ENCODE assay signal across 16 cellular contexts in the genomic region with DNA sequence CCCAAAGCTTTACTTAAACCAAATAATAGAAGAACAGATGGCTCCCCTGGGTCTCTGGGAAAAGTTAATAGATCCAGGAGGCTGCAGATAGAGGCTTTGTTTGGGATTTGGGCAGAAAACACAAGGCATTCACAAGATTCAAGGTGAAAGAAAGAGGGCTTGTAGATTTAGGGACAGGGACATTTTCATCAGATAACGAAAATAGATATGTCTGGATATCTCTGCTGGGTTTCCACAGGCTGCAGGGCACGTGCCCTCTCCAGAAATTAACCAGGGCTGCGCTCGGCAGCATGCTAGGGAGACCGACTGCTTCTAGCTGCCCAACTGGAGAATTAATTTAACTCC. TPM values are rescaled to one million over a fixed set of nuclear protein-coding genes. Genes with fewer than 3 reads are reported as not detected.
DNase-seq lines count a peak whose midpoint lies in the region; ATAC-seq and TF ChIP-seq lines count a peak whose summit lies in the region.
"Had no signal": no experiment of that assay in that cellular context is flagged by ENCODE, and none has a peak within 500 bp of the region (broad histone marks: within the 10 kb centered on the region; RNA-seq: fewer than 3 reads in every experiment).

No MANE protein-coding gene starts in this region.

- no peak for DNase-seq in activated naive CD4-positive, alpha-beta T cell treated with anti-CD3 and anti-CD28 coated beads, Interleukin-2, amount 10 ng/mL, durations not matched to agents 7 days and 5 days
- no peak for DNase-seq in activated naive CD4-positive, alpha-beta T cell treated with anti-CD3 and anti-CD28 coated beads, Interleukin-2, amount 50 U/mL, for 16 hours
- DNase-seq in WTC11 (ENCODE audit: low spot score): no peak
- no peak for DNase-seq in immature natural killer cell
- DNase-seq in thoracic aorta (ENCODE audit: low spot score): no peak
- DNase-seq in foreskin keratinocyte: no peak
- DNase-seq in GM13977 (ENCODE audit: low spot score): no peak
- DNase-seq: DMS153, Karpas-422, lower lobe of right lung, NCI-H1436 treated with DMSO at 0.1 percent for 48 hours, NCI-H526 treated with DMSO at 0.1 percent for 48 hours, testis had no signal

- H3K4me3 ChIP-seq in thoracic aorta: peak overlapping the region; percentile 61
- H3K4me3 ChIP-seq: lower lobe of right lung, ovary, testis had no signal

- peak overlapping the region; percentile 78 for H3K27ac Mint-ChIP-seq in activated naive CD4-positive, alpha-beta T cell treated with anti-CD3 and anti-CD28 coated beads, Interleukin-2, amount 10 ng/mL, durations not matched to agents 7 days and 5 days
- peak overlapping the region; percentile 75 for H3K27ac Mint-ChIP-seq in WTC11
- peak overlapping the region; percentile 89 to 97 (median 92) for H3K27ac Mint-ChIP-seq in immature natural killer cell

- H3K9me3 Mint-ChIP-seq in activated naive CD4-positive, alpha-beta T cell treated with anti-CD3 and anti-CD28 coated beads, Interleukin-2, amount 10 ng/mL, durations not matched to agents 7 days and 5 days: peaks cover 22% of the 10 kb centered on the region
- peaks cover 17% of the 10 kb centered on the region for H3K9me3 Mint-ChIP-seq in WTC11
- H3K9me3 Mint-ChIP-seq in immature natural killer cell: peaks cover 0 to 3% (median 0%) of the 10 kb centered on the region in 6 donors

- TF ChIP-seq CTCF in WTC11 (IDR thresholded peaks at IDR 0.05): no peak
- TF ChIP-seq CTCF in thoracic aorta (IDR thresholded peaks at IDR 0.05): no peak
- no peak for TF ChIP-seq CTCF in foreskin keratinocyte (conservative IDR thresholded peaks at IDR 0.05)
- no peak for TF ChIP-seq CTCF in GM13977 (IDR thresholded peaks at IDR 0.05; ENCODE audit: extremely low read depth, insufficient read depth, missing control alignments)

- POLR2A ChIA-PET in WTC11 (lab: Charles Lee): no interaction called here

- peaks cover 72% of the 10 kb centered on the region for H3K36me3 Mint-ChIP-seq in activated naive CD4-positive, alpha-beta T cell treated with anti-CD3 and anti-CD28 coated beads, Interleukin-2, amount 10 ng/mL, durations not matched to agents 7 days and 5 days
- H3K36me3 Mint-ChIP-seq in WTC11 (peaks cover 21% of the 10 kb centered on the region), immature natural killer cell (peaks cover 36 to 37% (median 36%) of the 10 kb centered on the region in 3 donors)

- no peaks in the 10 kb centered on the region for H3K36me3 ChIP-seq in thoracic aorta
- H3K36me3 ChIP-seq: lower lobe of right lung, ovary had no signal

- peaks cover 8% of the 10 kb centered on the region for H3K9me3 ChIP-seq in thoracic aorta
- H3K9me3 ChIP-seq: lower lobe of right lung, ovary, testis had no signal

- H3K4me1 Mint-ChIP-seq in activated naive CD4-positive, alpha-beta T cell treated with anti-CD3 and anti-CD28 coated beads, Interleukin-2, amount 10 ng/mL, durations not matched to agents 7 days and 5 days: peaks cover 34% of the 10 kb centered on the region
- peaks cover 15% of the 10 kb centered on the region for H3K4me1 Mint-ChIP-seq in WTC11
- peaks cover 79 to 92% of the 10 kb centered on the region in 2 donors for H3K4me1 Mint-ChIP-seq in immature natural killer cell

- H3K27me3 Mint-ChIP-seq in activated naive CD4-positive, alpha-beta T cell treated with anti-CD3 and anti-CD28 coated beads, Interleukin-2, amount 10 ng/mL, durations not matched to agents 7 days and 5 days: no peaks in the 10 kb centered on the region
- H3K27me3 Mint-ChIP-seq in WTC11 (ENCODE audit: low read depth) (no peaks in the 10 kb centered on the region), immature natural killer cell (ENCODE audit: low read depth in 3 of 3) (peaks cover 0 to 10% (median 4%) of the 10 kb centered on the region in 3 donors)

- H3K27me3 ChIP-seq in thoracic aorta (replicated peaks; ENCODE audit: insufficient read depth): no peaks in the 10 kb centered on the region
- H3K27me3 ChIP-seq in foreskin keratinocyte: no peaks in the 10 kb centered on the region
- H3K27me3 ChIP-seq: ovary, testis had no signal

- H3K4me3 Mint-ChIP-seq in activated naive CD4-positive, alpha-beta T cell treated with anti-CD3 and anti-CD28 coated beads, Interleukin-2, amount 10 ng/mL, durations not matched to agents 7 days and 5 days: no peak overlapping the region
- H3K4me3 Mint-ChIP-seq in WTC11 (no peak overlapping the region), immature natural killer cell (peak overlapping the region in 4 of 5 donors; percentile 37 to 72 (median 39))

- in situ Hi-C loops in GM13977 (cut with MboI; ENCODE audit: low pct_unique_long_range_greater_than_20kb, low sequenced_read_pairs, unreplicated experiment): no loop called here

- ATAC-seq in WTC11 (no peak), thoracic aorta (ENCODE audit: insufficient number of reproducible peaks, low FRiP score, low read depth) (no peak), foreskin keratinocyte (no peak), HG03565 (IDR thresholded peaks at IDR 0.05; ENCODE audit: unreplicated experiment) (no peak)

- H3K4me1 ChIP-seq in thoracic aorta (ENCODE audit: control insufficient read depth in 1 of 2, low read depth in 2 of 2): peaks cover 7 to 24% of the 10 kb centered on the region in 2 donors
- peaks cover 7% of the 10 kb centered on the region for H3K4me1 ChIP-seq in foreskin keratinocyte
- H3K4me1 ChIP-seq: lower lobe of right lung, testis had no signal

- CTCF ChIA-PET in activated naive CD4-positive, alpha-beta T cell treated with anti-CD3 and anti-CD28 coated beads, Interleukin-2, amount 10 ng/mL, durations not matched to agents 7 days and 5 days (lab: Charles Lee): interaction anchor here (0.7 to 1.2 kb wide), 3 partner anchors 18 to 37 kb away, joined by 3 to 4 read pairs (median 3); no protein-coding TSS in a partner anchor
- CTCF ChIA-PET in WTC11 (lab: Charles Lee): interaction anchor here (1.7 kb wide), 1 partner anchor 107 kb away, joined by 6 read pairs; no protein-coding TSS in a partner anchor

- peak overlapping the region; percentile 49 to 52 for H3K27ac ChIP-seq in thoracic aorta
- H3K27ac ChIP-seq in foreskin keratinocyte: no peak overlapping the region
- H3K27ac ChIP-seq: lower lobe of right lung, ovary, testis had no signal

TF ChIP-seq in WTC11, 78 proteins besides CTCF, POLR2A, EP300 and RAD21:
- TF ChIP-seq ELF4 (CRISPR knock-in tag; IDR thresholded peaks at IDR 0.05; ENCODE audit: low read depth) (no peak), SP1 (CRISPR knock-in tag; conservative IDR thresholded peaks at IDR 0.05) (no peak), EMX1 (CRISPR knock-in tag; IDR thresholded peaks at IDR 0.05) (no peak), CREM (CRISPR knock-in tag; IDR thresholded peaks at IDR 0.05) (no peak), ZNF317 (CRISPR knock-in tag; IDR thresholded peaks at IDR 0.05; ENCODE audit: borderline replicate concordance, low read depth) (no peak), ZNF671 (CRISPR knock-in tag; IDR thresholded peaks at IDR 0.05) (no peak), GTF2I (CRISPR knock-in tag; conservative IDR thresholded peaks at IDR 0.05) (no peak), ZNF416 (CRISPR knock-in tag; IDR thresholded peaks at IDR 0.05) (no peak), FOXP4 (CRISPR knock-in tag; IDR thresholded peaks at IDR 0.05) (no peak)
- TF ChIP-seq, protein P1, sequence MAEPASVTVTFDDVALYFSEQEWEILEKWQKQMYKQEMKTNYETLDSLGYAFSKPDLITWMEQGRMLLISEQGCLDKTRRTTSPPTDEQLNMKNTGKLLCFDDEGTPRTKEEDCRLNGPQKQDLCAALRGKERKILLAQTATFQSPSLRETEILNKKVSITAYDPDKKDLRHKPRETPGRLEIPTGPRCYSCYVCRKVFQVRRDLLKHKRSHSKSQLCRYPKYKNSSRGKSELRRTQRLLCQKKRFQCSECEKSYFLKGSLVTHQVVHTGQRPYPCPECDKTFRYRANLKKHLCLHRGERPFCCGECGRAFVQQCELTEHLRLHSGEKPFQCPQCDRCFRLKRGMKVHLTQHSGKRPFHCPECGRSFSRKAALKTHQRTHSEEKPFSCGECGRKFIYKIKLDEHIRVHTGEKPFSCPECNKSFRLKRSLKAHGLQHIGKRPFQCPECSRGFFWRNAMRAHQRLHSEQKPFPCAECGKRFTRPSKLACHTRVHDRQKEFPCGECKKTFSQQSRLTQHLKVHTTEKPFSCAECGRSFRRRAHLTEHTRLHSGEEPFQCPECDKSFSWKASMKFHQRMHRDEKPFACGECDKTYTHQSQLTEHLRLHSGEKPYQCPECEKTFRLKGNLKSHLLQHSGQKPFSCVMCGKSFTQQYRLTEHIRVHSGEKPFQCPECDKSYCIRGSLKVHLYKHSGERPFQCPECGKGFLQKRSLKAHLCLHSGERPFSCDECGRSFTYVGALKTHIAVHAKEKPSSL (CRISPR knock-in tag; conservative IDR thresholded peaks at IDR 0.05): no peak

RNA-seq across cellular contexts. Expression of gene CARD11, which starts 14.9 kb away (rescaled TPM):
- 34.6 to 40.8 TPM (median 35.5 TPM) in 3 replicates for total RNA-seq in WTC11 (2021)
- polyA plus RNA-seq in immature natural killer cell: 10 to 100 TPM in 2 of 3 donors, 1 to 10 TPM in 1; 3.3 to 76.5 (median 18.7) TPM
- 1 to 10 TPM; 3.7 to 4.4 TPM for total RNA-seq in thoracic aorta
- 22.3 and 27.7 TPM in 2 replicates for total RNA-seq in foreskin keratinocyte
- 12.5 and 14.6 TPM in 2 replicates for polyA plus RNA-seq in foreskin keratinocyte
- total RNA-seq: fibroblast of lung had no signal

Comparison
In these comparisons a context has a peak if more than half of its experiments do, and no peak if none do; other contexts are left out.
1. H3K4me3 Mint-ChIP-seq: peak in immature natural killer cell (4 of 5); none in activated naive CD4-positive, alpha-beta T cell treated with anti-CD3 and anti-CD28 coated beads, Interleukin-2, amount 10 ng/mL, durations not matched to agents 7 days and 5 days (single experiment) and WTC11 (single experiment).
2. Peak in every context shown above with its lines, with median percentiles within 50 percentile points of each other: H3K27ac Mint-ChIP-seq.